Comparison of ENCODE assay signal across 1 cellular context in the genomic region with DNA sequence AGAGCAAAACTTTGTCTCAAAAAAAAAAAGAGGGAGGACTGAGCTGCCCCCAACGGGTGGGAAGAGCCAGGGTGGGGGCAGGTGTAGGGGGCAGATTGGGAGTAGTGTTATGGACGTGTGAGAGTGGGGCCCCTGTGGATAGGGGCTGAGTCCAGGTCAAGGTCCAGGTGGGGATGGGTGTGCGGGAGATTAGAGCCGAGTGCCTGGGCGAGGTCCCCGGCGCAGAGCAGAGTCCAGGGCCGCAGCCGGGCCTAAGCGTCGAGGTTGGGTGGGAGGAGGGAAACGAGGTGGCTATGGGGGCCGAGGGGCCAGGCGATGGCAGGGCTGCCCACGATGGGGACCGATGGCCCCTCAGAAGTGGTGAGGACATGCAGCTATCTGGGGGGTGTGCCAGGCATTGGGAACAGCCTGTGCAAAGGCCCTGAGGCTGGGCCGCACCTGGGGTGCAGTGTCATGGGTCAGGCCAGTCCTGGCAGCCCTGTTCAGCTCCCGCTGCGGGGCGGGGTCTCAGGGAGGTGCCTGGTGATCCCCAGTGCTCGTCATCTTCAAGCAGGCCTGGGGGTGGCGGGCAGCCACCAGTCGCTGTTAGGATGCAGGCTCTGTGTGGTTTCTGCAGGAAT.
TF ChIP-seq lines count a peak whose summit lies in the region.

No MANE protein-coding gene starts in this region.

TF ChIP-seq in HepG2, 621 proteins besides CTCF, POLR2A, EP300 and RAD21 (continued from another document and continues in another):
- TF ChIP-seq, protein P1, sequence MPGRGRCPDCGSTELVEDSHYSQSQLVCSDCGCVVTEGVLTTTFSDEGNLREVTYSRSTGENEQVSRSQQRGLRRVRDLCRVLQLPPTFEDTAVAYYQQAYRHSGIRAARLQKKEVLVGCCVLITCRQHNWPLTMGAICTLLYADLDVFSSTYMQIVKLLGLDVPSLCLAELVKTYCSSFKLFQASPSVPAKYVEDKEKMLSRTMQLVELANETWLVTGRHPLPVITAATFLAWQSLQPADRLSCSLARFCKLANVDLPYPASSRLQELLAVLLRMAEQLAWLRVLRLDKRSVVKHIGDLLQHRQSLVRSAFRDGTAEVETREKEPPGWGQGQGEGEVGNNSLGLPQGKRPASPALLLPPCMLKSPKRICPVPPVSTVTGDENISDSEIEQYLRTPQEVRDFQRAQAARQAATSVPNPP (CRISPR knock-in tag; IDR thresholded peaks at IDR 0.05) = peak; percentile 37; the same call in 1 of the 2 replicates
- TF ChIP-seq RFXAP (CRISPR knock-in tag; IDR thresholded peaks at IDR 0.05; ENCODE audit: borderline replicate concordance) (peak; percentile 74; the same call in 1 of the 2 replicates), ZNF496 (CRISPR knock-in tag; IDR thresholded peaks at IDR 0.05; ENCODE audit: insufficient replicate concordance) (no peak), ZNF446 (CRISPR knock-in tag; IDR thresholded peaks at IDR 0.05) (peak; percentile 67; the same call in 1 of the 2 replicates), KDM4B (CRISPR knock-in tag; IDR thresholded peaks at IDR 0.05) (peak; percentile 87), NCOA2 (CRISPR knock-in tag; IDR thresholded peaks at IDR 0.05) (peak; percentile 93), ZNF567 (CRISPR knock-in tag; IDR thresholded peaks at IDR 0.05; ENCODE audit: borderline replicate concordance) (no peak), CBFB (CRISPR knock-in tag; IDR thresholded peaks at IDR 0.05) (peak; percentile 72), PLRG1 (conservative IDR thresholded peaks at IDR 0.05) (no peak), TGIF2 (CRISPR knock-in tag; IDR thresholded peaks at IDR 0.05) (no peak), MIER2 (CRISPR knock-in tag; IDR thresholded peaks at IDR 0.05) (peak; percentile 52; the same call in 1 of the 2 replicates), ZSCAN29 (CRISPR knock-in tag; conservative IDR thresholded peaks at IDR 0.05) (peak; percentile 65; the same call in 1 of the 2 replicates), CEBPB (IDR thresholded peaks at IDR 0.05; ENCODE audit: borderline replicate concordance, low read depth, low read length) (no peak), ZNF629 (CRISPR knock-in tag; conservative IDR thresholded peaks at IDR 0.05) (no peak), CCAR2 (optimal IDR thresholded peaks at IDR 0.05; ENCODE audit: low read depth, low read length) (no peak), NCOA1 (CRISPR knock-in tag; IDR thresholded peaks at IDR 0.05) (peak; percentile 86; the same call in 1 of the 2 replicates), HOXA7 (CRISPR knock-in tag; IDR thresholded peaks at IDR 0.05) (no peak), ZNF292 (CRISPR knock-in tag; IDR thresholded peaks at IDR 0.05; ENCODE audit: borderline replicate concordance, low read depth) (peak; percentile 82; the same call in 1 of the 2 replicates)
- TF ChIP-seq, protein P2, sequence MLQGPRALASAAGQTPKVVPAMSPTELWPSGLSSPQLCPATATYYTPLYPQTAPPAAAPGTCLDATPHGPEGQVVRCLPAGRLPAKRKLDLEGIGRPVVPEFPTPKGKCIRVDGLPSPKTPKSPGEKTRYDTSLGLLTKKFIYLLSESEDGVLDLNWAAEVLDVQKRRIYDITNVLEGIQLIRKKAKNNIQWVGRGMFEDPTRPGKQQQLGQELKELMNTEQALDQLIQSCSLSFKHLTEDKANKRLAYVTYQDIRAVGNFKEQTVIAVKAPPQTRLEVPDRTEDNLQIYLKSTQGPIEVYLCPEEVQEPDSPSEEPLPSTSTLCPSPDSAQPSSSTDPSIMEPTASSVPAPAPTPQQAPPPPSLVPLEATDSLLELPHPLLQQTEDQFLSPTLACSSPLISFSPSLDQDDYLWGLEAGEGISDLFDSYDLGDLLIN (CRISPR knock-in tag; IDR thresholded peaks at IDR 0.05; ENCODE audit: borderline replicate concordance) = no peak
- TF ChIP-seq, protein P3, sequence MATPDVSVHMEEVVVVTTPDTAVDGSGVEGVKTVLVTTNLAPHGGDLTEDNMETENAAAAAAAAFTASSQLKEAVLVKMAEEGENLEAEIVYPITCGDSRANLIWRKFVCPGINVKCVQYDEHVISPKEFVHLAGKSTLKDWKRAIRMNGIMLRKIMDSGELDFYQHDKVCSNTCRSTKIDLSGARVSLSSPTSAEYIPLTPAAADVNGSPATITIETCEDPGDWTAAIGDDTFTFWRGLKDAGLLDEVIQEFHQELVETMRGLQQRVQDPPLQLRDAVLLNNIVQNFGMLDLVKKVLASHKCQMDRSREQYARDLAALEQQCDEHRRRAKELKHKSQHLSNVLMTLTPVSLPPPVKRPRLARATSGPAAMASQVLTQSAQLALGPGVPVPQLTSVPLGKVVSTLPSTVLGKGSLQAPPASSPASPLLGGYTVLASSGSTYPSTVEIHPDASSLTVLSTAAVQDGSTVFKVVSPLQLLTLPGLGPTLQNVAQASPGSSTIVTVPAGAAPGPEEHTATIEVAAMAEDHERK (CRISPR knock-in tag; IDR thresholded peaks at IDR 0.05; ENCODE audit: low read depth) = 0 out of 2 replicates have a peak, but pooled peaks have one; percentile 6
- TF ChIP-seq, protein P4, sequence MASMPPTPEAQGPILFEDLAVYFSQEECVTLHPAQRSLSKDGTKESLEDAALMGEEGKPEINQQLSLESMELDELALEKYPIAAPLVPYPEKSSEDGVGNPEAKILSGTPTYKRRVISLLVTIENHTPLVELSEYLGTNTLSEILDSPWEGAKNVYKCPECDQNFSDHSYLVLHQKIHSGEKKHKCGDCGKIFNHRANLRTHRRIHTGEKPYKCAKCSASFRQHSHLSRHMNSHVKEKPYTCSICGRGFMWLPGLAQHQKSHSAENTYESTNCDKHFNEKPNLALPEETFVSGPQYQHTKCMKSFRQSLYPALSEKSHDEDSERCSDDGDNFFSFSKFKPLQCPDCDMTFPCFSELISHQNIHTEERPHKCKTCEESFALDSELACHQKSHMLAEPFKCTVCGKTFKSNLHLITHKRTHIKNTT (CRISPR knock-in tag; IDR thresholded peaks at IDR 0.05) = no peak
- TF ChIP-seq, protein P5, sequence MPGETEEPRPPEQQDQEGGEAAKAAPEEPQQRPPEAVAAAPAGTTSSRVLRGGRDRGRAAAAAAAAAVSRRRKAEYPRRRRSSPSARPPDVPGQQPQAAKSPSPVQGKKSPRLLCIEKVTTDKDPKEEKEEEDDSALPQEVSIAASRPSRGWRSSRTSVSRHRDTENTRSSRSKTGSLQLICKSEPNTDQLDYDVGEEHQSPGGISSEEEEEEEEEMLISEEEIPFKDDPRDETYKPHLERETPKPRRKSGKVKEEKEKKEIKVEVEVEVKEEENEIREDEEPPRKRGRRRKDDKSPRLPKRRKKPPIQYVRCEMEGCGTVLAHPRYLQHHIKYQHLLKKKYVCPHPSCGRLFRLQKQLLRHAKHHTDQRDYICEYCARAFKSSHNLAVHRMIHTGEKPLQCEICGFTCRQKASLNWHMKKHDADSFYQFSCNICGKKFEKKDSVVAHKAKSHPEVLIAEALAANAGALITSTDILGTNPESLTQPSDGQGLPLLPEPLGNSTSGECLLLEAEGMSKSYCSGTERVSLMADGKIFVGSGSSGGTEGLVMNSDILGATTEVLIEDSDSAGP (CRISPR knock-in tag; IDR thresholded peaks at IDR 0.05; ENCODE audit: borderline replicate concordance) = peak; percentile 80; the same call in 1 of the 2 replicates
- TF ChIP-seq, protein P6, sequence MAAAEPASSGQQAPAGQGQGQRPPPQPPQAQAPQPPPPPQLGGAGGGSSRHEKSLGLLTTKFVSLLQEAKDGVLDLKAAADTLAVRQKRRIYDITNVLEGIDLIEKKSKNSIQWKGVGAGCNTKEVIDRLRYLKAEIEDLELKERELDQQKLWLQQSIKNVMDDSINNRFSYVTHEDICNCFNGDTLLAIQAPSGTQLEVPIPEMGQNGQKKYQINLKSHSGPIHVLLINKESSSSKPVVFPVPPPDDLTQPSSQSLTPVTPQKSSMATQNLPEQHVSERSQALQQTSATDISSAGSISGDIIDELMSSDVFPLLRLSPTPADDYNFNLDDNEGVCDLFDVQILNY (CRISPR knock-in tag; conservative IDR thresholded peaks at IDR 0.05) = 0 out of 2 replicates have a peak, but pooled peaks have one; percentile 21
- TF ChIP-seq, protein P7, sequence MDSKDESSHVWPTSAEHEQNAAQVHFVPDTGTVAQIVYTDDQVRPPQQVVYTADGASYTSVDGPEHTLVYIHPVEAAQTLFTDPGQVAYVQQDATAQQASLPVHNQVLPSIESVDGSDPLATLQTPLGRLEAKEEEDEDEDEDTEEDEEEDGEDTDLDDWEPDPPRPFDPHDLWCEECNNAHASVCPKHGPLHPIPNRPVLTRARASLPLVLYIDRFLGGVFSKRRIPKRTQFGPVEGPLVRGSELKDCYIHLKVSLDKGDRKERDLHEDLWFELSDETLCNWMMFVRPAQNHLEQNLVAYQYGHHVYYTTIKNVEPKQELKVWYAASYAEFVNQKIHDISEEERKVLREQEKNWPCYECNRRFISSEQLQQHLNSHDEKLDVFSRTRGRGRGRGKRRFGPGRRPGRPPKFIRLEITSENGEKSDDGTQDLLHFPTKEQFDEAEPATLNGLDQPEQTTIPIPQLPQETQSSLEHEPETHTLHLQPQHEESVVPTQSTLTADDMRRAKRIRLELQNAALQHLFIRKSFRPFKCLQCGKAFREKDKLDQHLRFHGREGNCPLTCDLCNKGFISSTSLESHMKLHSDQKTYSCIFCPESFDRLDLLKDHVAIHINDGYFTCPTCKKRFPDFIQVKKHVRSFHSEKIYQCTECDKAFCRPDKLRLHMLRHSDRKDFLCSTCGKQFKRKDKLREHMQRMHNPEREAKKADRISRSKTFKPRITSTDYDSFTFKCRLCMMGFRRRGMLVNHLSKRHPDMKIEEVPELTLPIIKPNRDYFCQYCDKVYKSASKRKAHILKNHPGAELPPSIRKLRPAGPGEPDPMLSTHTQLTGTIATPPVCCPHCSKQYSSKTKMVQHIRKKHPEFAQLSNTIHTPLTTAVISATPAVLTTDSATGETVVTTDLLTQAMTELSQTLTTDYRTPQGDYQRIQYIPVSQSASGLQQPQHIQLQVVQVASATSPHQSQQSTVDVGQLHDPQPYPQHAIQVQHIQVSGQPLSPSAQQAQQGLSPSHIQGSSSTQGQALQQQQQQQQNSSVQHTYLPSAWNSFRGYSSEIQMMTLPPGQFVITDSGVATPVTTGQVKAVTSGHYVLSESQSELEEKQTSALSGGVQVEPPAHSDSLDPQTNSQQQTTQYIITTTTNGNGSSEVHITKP (CRISPR knock-in tag; IDR thresholded peaks at IDR 0.05; ENCODE audit: low read depth) = peak; percentile 87
- TF ChIP-seq, protein P8, sequence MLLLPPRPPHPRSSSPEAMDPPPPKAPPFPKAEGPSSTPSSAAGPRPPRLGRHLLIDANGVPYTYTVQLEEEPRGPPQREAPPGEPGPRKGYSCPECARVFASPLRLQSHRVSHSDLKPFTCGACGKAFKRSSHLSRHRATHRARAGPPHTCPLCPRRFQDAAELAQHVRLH (CRISPR knock-in tag; IDR thresholded peaks at IDR 0.05; ENCODE audit: borderline replicate concordance, low read depth) = peak; percentile 67; the same call in 1 of the 2 replicates
- TF ChIP-seq, protein P9, sequence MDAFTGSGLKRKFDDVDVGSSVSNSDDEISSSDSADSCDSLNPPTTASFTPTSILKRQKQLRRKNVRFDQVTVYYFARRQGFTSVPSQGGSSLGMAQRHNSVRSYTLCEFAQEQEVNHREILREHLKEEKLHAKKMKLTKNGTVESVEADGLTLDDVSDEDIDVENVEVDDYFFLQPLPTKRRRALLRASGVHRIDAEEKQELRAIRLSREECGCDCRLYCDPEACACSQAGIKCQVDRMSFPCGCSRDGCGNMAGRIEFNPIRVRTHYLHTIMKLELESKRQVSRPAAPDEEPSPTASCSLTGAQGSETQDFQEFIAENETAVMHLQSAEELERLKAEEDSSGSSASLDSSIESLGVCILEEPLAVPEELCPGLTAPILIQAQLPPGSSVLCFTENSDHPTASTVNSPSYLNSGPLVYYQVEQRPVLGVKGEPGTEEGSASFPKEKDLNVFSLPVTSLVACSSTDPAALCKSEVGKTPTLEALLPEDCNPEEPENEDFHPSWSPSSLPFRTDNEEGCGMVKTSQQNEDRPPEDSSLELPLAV (CRISPR knock-in tag; conservative IDR thresholded peaks at IDR 0.05; ENCODE audit: low read depth) = no peak
- TF ChIP-seq, protein P10, sequence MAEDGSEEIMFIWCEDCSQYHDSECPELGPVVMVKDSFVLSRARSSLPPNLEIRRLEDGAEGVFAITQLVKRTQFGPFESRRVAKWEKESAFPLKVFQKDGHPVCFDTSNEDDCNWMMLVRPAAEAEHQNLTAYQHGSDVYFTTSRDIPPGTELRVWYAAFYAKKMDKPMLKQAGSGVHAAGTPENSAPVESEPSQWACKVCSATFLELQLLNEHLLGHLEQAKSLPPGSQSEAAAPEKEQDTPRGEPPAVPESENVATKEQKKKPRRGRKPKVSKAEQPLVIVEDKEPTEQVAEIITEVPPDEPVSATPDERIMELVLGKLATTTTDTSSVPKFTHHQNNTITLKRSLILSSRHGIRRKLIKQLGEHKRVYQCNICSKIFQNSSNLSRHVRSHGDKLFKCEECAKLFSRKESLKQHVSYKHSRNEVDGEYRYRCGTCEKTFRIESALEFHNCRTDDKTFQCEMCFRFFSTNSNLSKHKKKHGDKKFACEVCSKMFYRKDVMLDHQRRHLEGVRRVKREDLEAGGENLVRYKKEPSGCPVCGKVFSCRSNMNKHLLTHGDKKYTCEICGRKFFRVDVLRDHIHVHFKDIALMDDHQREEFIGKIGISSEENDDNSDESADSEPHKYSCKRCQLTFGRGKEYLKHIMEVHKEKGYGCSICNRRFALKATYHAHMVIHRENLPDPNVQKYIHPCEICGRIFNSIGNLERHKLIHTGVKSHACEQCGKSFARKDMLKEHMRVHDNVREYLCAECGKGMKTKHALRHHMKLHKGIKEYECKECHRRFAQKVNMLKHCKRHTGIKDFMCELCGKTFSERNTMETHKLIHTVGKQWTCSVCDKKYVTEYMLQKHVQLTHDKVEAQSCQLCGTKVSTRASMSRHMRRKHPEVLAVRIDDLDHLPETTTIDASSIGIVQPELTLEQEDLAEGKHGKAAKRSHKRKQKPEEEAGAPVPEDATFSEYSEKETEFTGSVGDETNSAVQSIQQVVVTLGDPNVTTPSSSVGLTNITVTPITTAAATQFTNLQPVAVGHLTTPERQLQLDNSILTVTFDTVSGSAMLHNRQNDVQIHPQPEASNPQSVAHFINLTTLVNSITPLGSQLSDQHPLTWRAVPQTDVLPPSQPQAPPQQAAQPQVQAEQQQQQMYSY (CRISPR knock-in tag; IDR thresholded peaks at IDR 0.05) = no peak
- TF ChIP-seq, protein P11, sequence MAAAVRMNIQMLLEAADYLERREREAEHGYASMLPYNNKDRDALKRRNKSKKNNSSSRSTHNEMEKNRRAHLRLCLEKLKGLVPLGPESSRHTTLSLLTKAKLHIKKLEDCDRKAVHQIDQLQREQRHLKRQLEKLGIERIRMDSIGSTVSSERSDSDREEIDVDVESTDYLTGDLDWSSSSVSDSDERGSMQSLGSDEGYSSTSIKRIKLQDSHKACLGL (CRISPR knock-in tag; IDR thresholded peaks at IDR 0.05) = no peak
- TF ChIP-seq, protein P12, sequence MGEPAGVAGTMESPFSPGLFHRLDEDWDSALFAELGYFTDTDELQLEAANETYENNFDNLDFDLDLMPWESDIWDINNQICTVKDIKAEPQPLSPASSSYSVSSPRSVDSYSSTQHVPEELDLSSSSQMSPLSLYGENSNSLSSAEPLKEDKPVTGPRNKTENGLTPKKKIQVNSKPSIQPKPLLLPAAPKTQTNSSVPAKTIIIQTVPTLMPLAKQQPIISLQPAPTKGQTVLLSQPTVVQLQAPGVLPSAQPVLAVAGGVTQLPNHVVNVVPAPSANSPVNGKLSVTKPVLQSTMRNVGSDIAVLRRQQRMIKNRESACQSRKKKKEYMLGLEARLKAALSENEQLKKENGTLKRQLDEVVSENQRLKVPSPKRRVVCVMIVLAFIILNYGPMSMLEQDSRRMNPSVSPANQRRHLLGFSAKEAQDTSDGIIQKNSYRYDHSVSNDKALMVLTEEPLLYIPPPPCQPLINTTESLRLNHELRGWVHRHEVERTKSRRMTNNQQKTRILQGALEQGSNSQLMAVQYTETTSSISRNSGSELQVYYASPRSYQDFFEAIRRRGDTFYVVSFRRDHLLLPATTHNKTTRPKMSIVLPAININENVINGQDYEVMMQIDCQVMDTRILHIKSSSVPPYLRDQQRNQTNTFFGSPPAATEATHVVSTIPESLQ (CRISPR knock-in tag; conservative IDR thresholded peaks at IDR 0.05) = no peak
